ENCODE assay signal across 12 cellular contexts in the genomic region with DNA sequence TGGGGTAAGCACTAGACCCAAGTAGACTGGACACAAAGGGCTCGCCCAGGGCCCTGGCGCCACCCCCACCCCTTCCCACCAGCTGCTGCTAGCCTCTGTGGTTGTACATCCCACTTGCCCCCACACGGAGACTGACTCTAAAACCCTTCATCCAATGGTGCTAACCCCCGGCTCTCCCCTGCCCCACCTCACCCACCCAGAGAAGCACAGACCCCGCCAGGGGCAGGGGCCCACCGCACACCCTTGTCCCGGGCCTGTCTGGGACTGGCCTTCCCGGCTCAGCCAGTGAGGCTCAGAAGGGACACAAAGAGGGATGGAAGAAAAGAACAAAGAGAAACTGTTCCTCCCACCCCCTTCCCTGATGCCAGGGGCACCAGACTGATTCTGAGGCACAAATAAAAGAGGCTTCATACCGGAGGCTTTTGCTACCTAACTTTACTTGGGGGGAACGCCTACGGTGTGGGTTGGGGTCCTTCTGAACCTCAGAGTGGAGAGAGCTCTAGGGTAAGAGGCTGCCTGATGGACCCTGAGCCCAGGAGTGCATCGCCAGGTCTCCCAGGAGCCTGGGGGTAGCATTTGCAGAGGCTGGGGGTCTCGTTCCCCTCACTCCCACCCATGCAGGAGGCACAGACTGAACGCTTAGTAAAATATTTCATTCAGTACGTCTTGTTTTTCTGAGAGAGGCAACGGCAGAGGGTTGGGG. TPM values are rescaled to one million over a fixed set of nuclear protein-coding genes. Genes with fewer than 3 reads are reported as not detected.
DNase-seq lines count a peak whose midpoint lies in the region; ATAC-seq, FAIRE-seq and TF ChIP-seq lines count a peak whose summit lies in the region.
"Had no signal": no experiment of that assay in that cellular context is flagged by ENCODE, and none has a peak within 500 bp of the region (broad histone marks: within the 10 kb centered on the region; RNA-seq: fewer than 3 reads in every experiment).

No MANE protein-coding gene starts in this region.

- H3K4me1 ChIP-seq in right cardiac atrium (ENCODE audit: control insufficient read depth, insufficient read depth, low read length) = peaks cover 6% of the 10 kb centered on the region
- H3K4me1 ChIP-seq in heart left ventricle = peaks cover 6 to 69% (median 55%) of the 10 kb centered on the region in 12 donors
- peaks cover 38% of the 10 kb centered on the region for H3K4me1 ChIP-seq in GM12878 (ENCODE audit: control insufficient read depth, insufficient read depth, low read length)

- ATAC-seq in right cardiac atrium (no peak), heart left ventricle (no peak), GM12878 (no peak), HG03432 (IDR thresholded peaks at IDR 0.05; ENCODE audit: unreplicated experiment) (no peak)

- FAIRE-seq in GM12878 (lab: Jason Lieb, UNC) = no peak

- no peaks in the 10 kb centered on the region for H3K9me3 Mint-ChIP-seq in mesothelial cell of epicardium

- peaks cover 0 to 10% (median 0%) of the 10 kb centered on the region in 9 donors for H3K36me3 ChIP-seq in heart left ventricle
- H3K36me3 ChIP-seq in GM12878 (ENCODE audit: control insufficient read depth in 2 of 2, insufficient read depth in 2 of 2, low read length in 1 of 2) = no peaks in the 10 kb centered on the region
- H3K36me3 ChIP-seq: left lung had no signal

- H3K9ac ChIP-seq in GM12878 (ENCODE audit: control insufficient read depth, insufficient read depth, low read length) = no peak overlapping the region

- H3K4me3 ChIP-seq in right cardiac atrium (ENCODE audit: low read length) (no peak overlapping the region), heart left ventricle (peak overlapping the region in 1 of 12 donors; percentile 61), GM12878 (no peak overlapping the region; the same call in 1 of the 2 replicates)

- CTCF ChIA-PET in GM12878 (lab: Yijun Ruan, JAX) = interaction anchor here (0.6 to 7.1 kb wide), 10 partner anchors 9 to 317 kb away, joined by 3 to 82 read pairs (median 7); a partner anchor contains a TSS

- TF ChIP-seq CTCF in heart left ventricle (IDR thresholded peaks at IDR 0.05) = no peak
- TF ChIP-seq CTCF in GM12878 (IDR thresholded peaks at IDR 0.05 in 2 of 3, conservative IDR thresholded peaks at IDR 0.05 in 1 of 3; ENCODE audit: control insufficient read depth in 2 of 3, extremely low read depth in 1 of 3, insufficient read depth in 1 of 3, low read depth in 3 of 3, low read length in 3 of 3) = no peak
- no peak for TF ChIP-seq CTCF in mesothelial cell of epicardium (IDR thresholded peaks at IDR 0.05; ENCODE audit: unreplicated experiment)

- H3K9me3 ChIP-seq in right cardiac atrium (ENCODE audit: control insufficient read depth, low read length) (no peaks in the 10 kb centered on the region), heart left ventricle (no peaks in the 10 kb centered on the region), GM12878 (replicated peaks; ENCODE audit: control insufficient read depth, insufficient read depth, low read length) (no peaks in the 10 kb centered on the region; the same call in 2 of the 3 replicates)
- H3K9me3 ChIP-seq: esophagus squamous epithelium, left lung had no signal

- 71% methylated on average over 16 of the region's 16 CpGs for WGBS in right cardiac atrium
- 80 to 94% (median 86%) methylated on average over 16 of the region's 16 CpGs for WGBS in heart left ventricle, 4 donors
- WGBS in GM12878 (ENCODE audit: insufficient coverage, insufficient replicate concordance, low lambda C conversion rate, missing lambda C conversion rate) = 45% methylated on average over 16 of the region's 16 CpGs

- H4K20me1 ChIP-seq in GM12878 (ENCODE audit: control insufficient read depth, insufficient read depth) = no peaks in the 10 kb centered on the region; the same call in 1 of the 2 replicates

- H3K27ac Mint-ChIP-seq in mesothelial cell of epicardium = peak overlapping the region; percentile 69

- H3K36me3 Mint-ChIP-seq in mesothelial cell of epicardium = no peaks in the 10 kb centered on the region

- no peak for TF ChIP-seq POLR2A in heart left ventricle (IDR thresholded peaks at IDR 0.05)
- no peak for TF ChIP-seq POLR2A in GM12878 (IDR thresholded peaks at IDR 0.05; ENCODE audit: low read depth, low read length)

- DNase-seq in right cardiac atrium (peak in 2 of 3 donors; percentile 50 to 71), heart left ventricle (no peak), GM12878 (ENCODE audit: low read depth, low spot score) (no peak), mesothelial cell of epicardium (ENCODE audit: low spot score in 2 of 2, unreplicated experiment in 2 of 2) (no peak), NCI-H524 (lab: John Stamatoyannopoulos, UW) (no peak), NCI-H2196 treated with DMSO at 0.1 percent for 48 hours (lab: John Stamatoyannopoulos, UW; ENCODE audit: unreplicated experiment) (no peak)
- no peak for DNase-seq in stimulated activated CD4-positive, alpha-beta T cell treated with anti-CD3 and anti-CD28 coated beads, Interleukin-1b, Interleukin-23, amount 100 ng/mL, for 48 hours
- DNase-seq: esophagus squamous epithelium, NCI-H510A treated with DMSO at 0.1 percent for 48 hours had no signal

- no peaks in the 10 kb centered on the region for H3K79me2 ChIP-seq in GM12878 (ENCODE audit: control insufficient read depth, insufficient read depth, low read length)

- H2AFZ ChIP-seq in GM12878 (ENCODE audit: control insufficient read depth, low read depth, low read length) = no peak overlapping the region; the same call in 1 of the 2 replicates

- H3K27ac ChIP-seq in right cardiac atrium (ENCODE audit: low read length) (no peak overlapping the region), heart left ventricle (no peak overlapping the region), GM12878 (ENCODE audit: control insufficient read depth, insufficient read depth) (no peak overlapping the region)
- H3K27ac ChIP-seq: C4-2B had no signal

- no TSS peak for BruUV-seq in GM12878 (replicated peaks; lab: Mats Ljungman, UMichigan)

- POLR2A ChIA-PET in GM12878 (lab: Charles Lee) = interaction anchor here (0.7 to 1.5 kb wide), 4 partner anchors 21 to 189 kb away, joined by 3 to 5 read pairs (median 4); a partner anchor contains a TSS

- peaks cover 17% of the 10 kb centered on the region for H3K4me1 Mint-ChIP-seq in mesothelial cell of epicardium

- H3K4me3 Mint-ChIP-seq in mesothelial cell of epicardium = peak overlapping the region; percentile 46

- TF ChIP-seq RAD21 in GM12878 (IDR thresholded peaks at IDR 0.05; ENCODE audit: insufficient read depth, low read depth, low read length) = no peak

- intact Hi-C loops in right cardiac atrium (cut with DNase I) (no loop called here), heart left ventricle (cut with DNase I) (loop anchor here in 3 of 10 donors (2.0 to 5.0 kb wide), 4 partner anchors 22 to 163 kb away; a partner anchor contains a TSS), GM12878 (cut with micrococcal nuclease; ENCODE audit: unreplicated experiment) (loop anchor here (10.0 kb wide), 2 partner anchors 80 to 320 kb away; a partner anchor contains a TSS)

- TF ChIP-seq EP300 in GM12878 (IDR thresholded peaks at IDR 0.05; ENCODE audit: borderline replicate concordance in 1 of 2, control insufficient read depth in 1 of 2, low read depth in 2 of 2, low read length in 2 of 2) = no peak

- peaks cover 51% of the 10 kb centered on the region for H3K27me3 Mint-ChIP-seq in mesothelial cell of epicardium (ENCODE audit: low read depth)

- RAD21 ChIA-PET in GM12878 (lab: Charles Lee; ENCODE audit: unreplicated experiment) = interaction anchor here (0.9 to 3.9 kb wide), 6 partner anchors 23 to 316 kb away, joined by 3 to 25 read pairs (median 4); a partner anchor contains a TSS

- peak overlapping the region; percentile 98 for H3K4me2 ChIP-seq in GM12878 (ENCODE audit: control insufficient read depth, insufficient read depth)

- SMC1A ChIA-PET in GM12878 (lab: Charles Lee; ENCODE audit: uncharacterized antibody, unreplicated experiment) = interaction anchor here (0.6 to 1.7 kb wide), 6 partner anchors 23 to 312 kb away, joined by 3 to 7 read pairs (median 3); no protein-coding TSS in a partner anchor

- in situ Hi-C loops in GM12878 (cut with MboI) = no loop called here

- no peaks in the 10 kb centered on the region for H3K27me3 ChIP-seq in right cardiac atrium (ENCODE audit: control insufficient read depth, insufficient read depth)
- no peaks in the 10 kb centered on the region for H3K27me3 ChIP-seq in heart left ventricle
- H3K27me3 ChIP-seq in GM12878 (replicated peaks in 1 of 2; ENCODE audit: control insufficient read depth in 2 of 2, insufficient read depth in 2 of 2, low read length in 1 of 2) = peaks cover 4 to 6% of the 10 kb centered on the region in 2 experiments; a peak in 3 of 4 replicates

RNA-seq across cellular contexts. Expression of a gene that starts 8.2 kb away (rescaled TPM):
- total RNA-seq in right cardiac atrium = 100 to 1,000 TPM in 3 of 4 donors, 10 to 100 TPM in 1; 93.5 to 148 (median 113) TPM
- 98.5 TPM for polyA plus RNA-seq in right cardiac atrium
- 100 to 1,000 TPM in 3 of 9 donors, 10 to 100 TPM in 6; 72.1 to 115 (median 95.5) TPM for total RNA-seq in heart left ventricle
- polyA plus RNA-seq in heart left ventricle = 10 to 100 TPM; 50.7 to 96.2 TPM
- 4.0 and 4.3 TPM in 2 replicates for total RNA-seq in GM12878 (2013; cell fraction: nucleolus; rRNA removed)
- total RNA-seq in GM12878 (2014; rRNA removed) = 2.6 and 3.6 TPM in 2 replicates
- 0.63 and 0.69 TPM in 2 replicates for total RNA-seq in GM12878 (2014; rRNA removed; fragmentation: Illumina TruSeq; extraction: Trizol)
- total RNA-seq in GM12878 (2021) = 3.2 and 3.7 TPM in 2 replicates
- 0.80 TPM for polyA plus RNA-seq in GM12878 (2011; ENCODE audit: low read depth)
- 0.69 and 0.87 TPM in 2 replicates for polyA plus RNA-seq in GM12878 (2011; rRNA removed)
- 0.60 and 0.99 TPM in 2 replicates for polyA plus RNA-seq in GM12878 (2011; cell fraction: cytosol; rRNA removed)
- polyA plus RNA-seq in GM12878 (2011; cell fraction: nucleus; rRNA removed) = 12.2 and 15.8 TPM in 2 replicates
- 2.5 and 2.6 TPM in 2 replicates for polyA plus RNA-seq in GM12878 (2012)
- 1.3 and 1.9 TPM in 2 replicates for polyA plus RNA-seq in GM12878 (2014; fragmentation: Illumina TruSeq; extraction: Trizol)
- polyA plus RNA-seq in GM12878 (2014; fragmentation: Nextera tagmentation; extraction: Ambion mirVana) = under 1 TPM in 1 of 2 experiments, not detected in 1; 0.26 TPM
- polyA plus RNA-seq in GM12878 (2014; rRNA removed) = 5.0 and 5.4 TPM in 2 replicates
- 1 to 10 TPM; 1.7 to 3.3 TPM for polyA plus RNA-seq in GM12878 (2016; fragmentation: Nextera tagmentation; extraction: Ambion mirVana)
- 0.72 and 1.2 TPM in 2 replicates for polyA minus RNA-seq in GM12878 (2011; rRNA and poly(A)+ RNA removed)
- polyA minus RNA-seq in GM12878 (2011; cell fraction: cytosol; rRNA and poly(A)+ RNA removed) = not detected in 2 replicates
- polyA minus RNA-seq in GM12878 (2011; cell fraction: nucleus; rRNA and poly(A)+ RNA removed) = 1.6 and 2.0 TPM in 2 replicates
- total RNA-seq in mesothelial cell of epicardium = 3.4 to 3.8 TPM (median 3.4 TPM) in 3 replicates

RNA-seq across cellular contexts. Expression of a gene that starts 21.6 kb away (rescaled TPM):
- total RNA-seq in right cardiac atrium (10 to 100 TPM in 1 of 4 donors, 1 to 10 TPM in 3; 5.4 to 11.0 (median 7.4) TPM), heart left ventricle (1 to 10 TPM; 4.4 to 9.9 (median 6.1) TPM), GM12878 (2014; rRNA removed) (7.1 and 8.5 TPM in 2 replicates), GM12878 (2014; rRNA removed; fragmentation: Illumina TruSeq; extraction: Trizol) (2.5 and 2.9 TPM in 2 replicates), GM12878 (2021) (14.0 and 15.0 TPM in 2 replicates), mesothelial cell of epicardium (51.7 to 52.7 TPM (median 52.6 TPM) in 3 replicates)
- polyA plus RNA-seq in right cardiac atrium (5.0 TPM), heart left ventricle (10 to 100 TPM in 1 of 2 donors, 1 to 10 TPM in 1; 4.1 to 12.7 TPM), GM12878 (2011; rRNA removed) (1.3 and 3.0 TPM in 2 replicates), GM12878 (2014; fragmentation: Illumina TruSeq; extraction: Trizol) (1.5 and 4.0 TPM in 2 replicates), GM12878 (2014; fragmentation: Nextera tagmentation; extraction: Ambion mirVana) (under 1 TPM; 0.18 to 0.53 TPM), GM12878 (2014; rRNA removed) (14.9 and 15.9 TPM in 2 replicates), GM12878 (2016; fragmentation: Nextera tagmentation; extraction: Ambion mirVana) (1 to 10 TPM; 1.6 to 2.1 TPM)
- total RNA-seq in GM12878 (2013; cell fraction: nucleolus; rRNA removed) = 12.6 and 16.8 TPM in 2 replicates
- 0.56 TPM for polyA plus RNA-seq in GM12878 (2011; ENCODE audit: low read depth)
- polyA plus RNA-seq in GM12878 (2011; cell fraction: cytosol; rRNA removed) = 3.2 and 6.8 TPM in 2 replicates
- 64.3 and 77.7 TPM in 2 replicates for polyA plus RNA-seq in GM12878 (2011; cell fraction: nucleus; rRNA removed)
- polyA plus RNA-seq in GM12878 (2012) = 2.0 and 3.5 TPM in 2 replicates
- 2.6 and 5.8 TPM in 2 replicates for polyA minus RNA-seq in GM12878 (2011; rRNA and poly(A)+ RNA removed)
- 3.2 and 4.6 TPM in 2 replicates for polyA minus RNA-seq in GM12878 (2011; cell fraction: cytosol; rRNA and poly(A)+ RNA removed)
- polyA minus RNA-seq in GM12878 (2011; cell fraction: nucleus; rRNA and poly(A)+ RNA removed) = 8.9 and 16.6 TPM in 2 replicates

RNA-seq across cellular contexts. Expression of a gene that starts 25.0 kb away (rescaled TPM):
- total RNA-seq in right cardiac atrium (10 to 100 TPM; 31.4 to 37.8 (median 34.8) TPM), heart left ventricle (10 to 100 TPM; 23.1 to 52.9 (median 31.4) TPM), GM12878 (2014; rRNA removed) (24.2 and 30.6 TPM in 2 replicates), GM12878 (2014; rRNA removed; fragmentation: Illumina TruSeq; extraction: Trizol) (15.4 and 16.1 TPM in 2 replicates), GM12878 (2021) (45.1 and 45.3 TPM in 2 replicates), mesothelial cell of epicardium (99.0 to 110 TPM (median 108 TPM) in 3 replicates)
- polyA plus RNA-seq in right cardiac atrium (25.5 TPM), heart left ventricle (10 to 100 TPM; 23.0 to 37.8 TPM), GM12878 (2011; rRNA removed) (11.3 and 25.6 TPM in 2 replicates), GM12878 (2014; fragmentation: Illumina TruSeq; extraction: Trizol) (20.0 and 32.4 TPM in 2 replicates), GM12878 (2014; fragmentation: Nextera tagmentation; extraction: Ambion mirVana) (under 1 TPM; 0.24 to 0.58 TPM), GM12878 (2014; rRNA removed) (33.7 and 34.2 TPM in 2 replicates), GM12878 (2016; fragmentation: Nextera tagmentation; extraction: Ambion mirVana) (1 to 10 TPM; 4.4 to 4.9 TPM)
- total RNA-seq in GM12878 (2013; cell fraction: nucleolus; rRNA removed) = 31.4 and 40.8 TPM in 2 replicates
- 6.9 TPM for polyA plus RNA-seq in GM12878 (2011; ENCODE audit: low read depth)
- polyA plus RNA-seq in GM12878 (2011; cell fraction: cytosol; rRNA removed) = 19.7 and 24.9 TPM in 2 replicates
- polyA plus RNA-seq in GM12878 (2011; cell fraction: nucleus; rRNA removed) = 76.5 and 89.1 TPM in 2 replicates
- polyA plus RNA-seq in GM12878 (2012) = 19.0 and 19.4 TPM in 2 replicates
- 24.4 and 31.5 TPM in 2 replicates for polyA minus RNA-seq in GM12878 (2011; rRNA and poly(A)+ RNA removed)
- 15.8 and 24.1 TPM in 2 replicates for polyA minus RNA-seq in GM12878 (2011; cell fraction: cytosol; rRNA and poly(A)+ RNA removed)
- 33.0 and 56.8 TPM in 2 replicates for polyA minus RNA-seq in GM12878 (2011; cell fraction: nucleus; rRNA and poly(A)+ RNA removed)

RNA-seq across cellular contexts. Expression of a gene that starts 46.0 kb away (rescaled TPM):
- total RNA-seq in right cardiac atrium (10 to 100 TPM; 30.6 to 45.3 (median 38.3) TPM), heart left ventricle (10 to 100 TPM; 23.8 to 65.5 (median 38.3) TPM), GM12878 (2014; rRNA removed) (30.9 and 33.4 TPM in 2 replicates), GM12878 (2014; rRNA removed; fragmentation: Illumina TruSeq; extraction: Trizol) (8.6 and 10.4 TPM in 2 replicates), GM12878 (2021) (38.5 and 40.1 TPM in 2 replicates), mesothelial cell of epicardium (29.9 to 31.2 TPM (median 30.2 TPM) in 3 replicates)
- polyA plus RNA-seq in right cardiac atrium (53.0 TPM), heart left ventricle (10 to 100 TPM; 65.1 to 93.0 TPM), GM12878 (2011; rRNA removed) (5.5 and 8.8 TPM in 2 replicates), GM12878 (2014; fragmentation: Illumina TruSeq; extraction: Trizol) (0.97 and 4.5 TPM in 2 replicates), GM12878 (2014; fragmentation: Nextera tagmentation; extraction: Ambion mirVana) (under 1 TPM in 1 of 2 experiments, not detected in 1; 0.31 TPM), GM12878 (2014; rRNA removed) (45.1 and 54.2 TPM in 2 replicates), GM12878 (2016; fragmentation: Nextera tagmentation; extraction: Ambion mirVana) (10 to 100 TPM; 19.5 to 22.9 TPM)
- 36.6 and 40.4 TPM in 2 replicates for total RNA-seq in GM12878 (2013; cell fraction: nucleolus; rRNA removed)
- 5.4 TPM for polyA plus RNA-seq in GM12878 (2011; ENCODE audit: low read depth)
- 9.9 and 18.4 TPM in 2 replicates for polyA plus RNA-seq in GM12878 (2011; cell fraction: cytosol; rRNA removed)
- 229 and 261 TPM in 2 replicates for polyA plus RNA-seq in GM12878 (2011; cell fraction: nucleus; rRNA removed)
- 25.2 and 26.9 TPM in 2 replicates for polyA plus RNA-seq in GM12878 (2012)
- polyA minus RNA-seq in GM12878 (2011; rRNA and poly(A)+ RNA removed) = 3.3 and 10.7 TPM in 2 replicates
- 4.1 and 7.7 TPM in 2 replicates for polyA minus RNA-seq in GM12878 (2011; cell fraction: cytosol; rRNA and poly(A)+ RNA removed)
- polyA minus RNA-seq in GM12878 (2011; cell fraction: nucleus; rRNA and poly(A)+ RNA removed) = 26.0 and 38.0 TPM in 2 replicates

RNA-seq across cellular contexts. Expression of a gene that starts 47.7 kb away (rescaled TPM):
- 1 to 10 TPM; 6.6 to 7.5 (median 7.3) TPM for total RNA-seq in right cardiac atrium
- 5.2 TPM for polyA plus RNA-seq in right cardiac atrium
- 10 to 100 TPM in 2 of 9 donors, 1 to 10 TPM in 7; 5.3 to 13.1 (median 9.0) TPM for total RNA-seq in heart left ventricle
- polyA plus RNA-seq in heart left ventricle = 1 to 10 TPM; 4.0 to 8.2 TPM
- total RNA-seq in GM12878 (2013; cell fraction: nucleolus; rRNA removed) = 7.5 and 8.0 TPM in 2 replicates
- 6.5 and 7.5 TPM in 2 replicates for total RNA-seq in GM12878 (2014; rRNA removed)
- total RNA-seq in GM12878 (2014; rRNA removed; fragmentation: Illumina TruSeq; extraction: Trizol) = 5.1 and 5.2 TPM in 2 replicates
- total RNA-seq in GM12878 (2021) = 9.0 and 9.2 TPM in 2 replicates
- 2.0 TPM for polyA plus RNA-seq in GM12878 (2011; ENCODE audit: low read depth)
- polyA plus RNA-seq in GM12878 (2011; rRNA removed) = 4.1 and 4.7 TPM in 2 replicates
- polyA plus RNA-seq in GM12878 (2011; cell fraction: cytosol; rRNA removed) = 4.1 and 5.8 TPM in 2 replicates
- polyA plus RNA-seq in GM12878 (2011; cell fraction: nucleus; rRNA removed) = 5.9 and 6.4 TPM in 2 replicates
- polyA plus RNA-seq in GM12878 (2012) = 3.5 and 4.7 TPM in 2 replicates
- 5.3 and 5.8 TPM in 2 replicates for polyA plus RNA-seq in GM12878 (2014; fragmentation: Illumina TruSeq; extraction: Trizol)
- 1 to 10 TPM; 2.1 to 2.6 TPM for polyA plus RNA-seq in GM12878 (2014; fragmentation: Nextera tagmentation; extraction: Ambion mirVana)
- 5.9 and 6.1 TPM in 2 replicates for polyA plus RNA-seq in GM12878 (2014; rRNA removed)
- polyA plus RNA-seq in GM12878 (2016; fragmentation: Nextera tagmentation; extraction: Ambion mirVana) = 1 to 10 TPM; 2.6 to 3.9 TPM
- 5.5 and 8.8 TPM in 2 replicates for polyA minus RNA-seq in GM12878 (2011; rRNA and poly(A)+ RNA removed)
- 3.5 and 3.7 TPM in 2 replicates for polyA minus RNA-seq in GM12878 (2011; cell fraction: cytosol; rRNA and poly(A)+ RNA removed)
- 3.4 and 6.5 TPM in 2 replicates for polyA minus RNA-seq in GM12878 (2011; cell fraction: nucleus; rRNA and poly(A)+ RNA removed)
- 5.2 to 6.1 TPM (median 5.7 TPM) in 3 replicates for total RNA-seq in mesothelial cell of epicardium

Comparison
In these comparisons a context has a peak if more than half of its experiments do, and no peak if none do; other contexts are left out.
1. DNase-seq: peak in right cardiac atrium (2 of 3); none in heart left ventricle (0 of 5), GM12878 (single experiment), mesothelial cell of epicardium (0 of 2), NCI-H524 (0 of 2), NCI-H2196 treated with DMSO at 0.1 percent for 48 hours (single experiment) and stimulated activated CD4-positive, alpha-beta T cell treated with anti-CD3 and anti-CD28 coated beads, Interleukin-1b, Interleukin-23, amount 100 ng/mL, for 48 hours (single experiment).
2. RNA of a gene that starts 8.2 kb away (total RNA-seq): 93.5 to 148 TPM in right cardiac atrium and 72.1 to 115 TPM in heart left ventricle; 3.4 to 3.8 TPM in mesothelial cell of epicardium and 0.63 to 4.3 TPM in GM12878; every median in the first group is over 10 times any median in the second.